11 cellular contexts compared by ENCODE assay signal in genomic region chr12:63045020-63045860, GRCh38.
DNase-seq lines count a peak whose midpoint lies in the region; ATAC-seq, FAIRE-seq and TF ChIP-seq lines count a peak whose summit lies in the region.
"Had no signal": no experiment of that assay in that cellular context is flagged by ENCODE, and none has a peak within 500 bp of the region (broad histone marks: within the 10 kb centered on the region; RNA-seq: fewer than 3 reads in every experiment).

No MANE protein-coding gene starts in this region.

- H3K18ac ChIP-seq in H1 (ENCODE audit: extremely low read depth, low read length), result no peak overlapping the region

- TF ChIP-seq RAD21 in H1 (IDR thresholded peaks at IDR 0.05 in 1 of 2, conservative IDR thresholded peaks at IDR 0.05 in 1 of 2; ENCODE audit: low read depth in 2 of 2, low read length in 2 of 2), result no peak

- H2BK12ac ChIP-seq in H1 (ENCODE audit: low read depth, low read length), result no peak overlapping the region

- H3K9me3 Mint-ChIP-seq in activated CD4-positive, alpha-beta T cell treated with anti-CD3 and anti-CD28 coated beads for 36 hours (ENCODE audit: low read depth), result no peaks in the 10 kb centered on the region

- intact Hi-C loops in PC-3 (cut with micrococcal nuclease) (no loop called here), esophagus squamous epithelium (cut with DNase I) (no loop called here)
- intact Hi-C loops in activated CD4-positive, alpha-beta T cell treated with anti-CD3 and anti-CD28 coated beads for 36 hours (cut with DNase I, micrococcal nuclease), result no loop called here

- no peaks in the 10 kb centered on the region for H3K79me2 ChIP-seq in PC-3 (ENCODE audit: low read length)
- no peaks in the 10 kb centered on the region for H3K79me2 ChIP-seq in H1 (ENCODE audit: control insufficient read depth in 1 of 2, insufficient read depth in 2 of 2, low read length in 2 of 2)
- H3K79me2 ChIP-seq: parathyroid adenoma had no signal

- H3K4me1 ChIP-seq in PC-3 (ENCODE audit: insufficient read depth, low read length), result peaks cover 13% of the 10 kb centered on the region
- H3K4me1 ChIP-seq in H1 (replicated peaks in 1 of 4; ENCODE audit: control insufficient read depth in 3 of 4, insufficient read depth in 4 of 4, low read length in 3 of 4), result no peaks in the 10 kb centered on the region
- no peaks in the 10 kb centered on the region for H3K4me1 ChIP-seq in esophagus squamous epithelium
- H3K4me1 ChIP-seq: parathyroid adenoma had no signal

- no peak overlapping the region for H2BK15ac ChIP-seq in H1 (ENCODE audit: low read length)

- no peaks in the 10 kb centered on the region for H3K4me1 Mint-ChIP-seq in activated CD4-positive, alpha-beta T cell treated with anti-CD3 and anti-CD28 coated beads for 36 hours

- no peaks in the 10 kb centered on the region for H3K36me3 ChIP-seq in PC-3 (ENCODE audit: low read depth, low read length)
- H3K36me3 ChIP-seq in H1 (ENCODE audit: control insufficient read depth in 2 of 4, insufficient read depth in 4 of 4, low read length in 3 of 4), result no peaks in the 10 kb centered on the region
- no peaks in the 10 kb centered on the region for H3K36me3 ChIP-seq in esophagus squamous epithelium

- H3K4me3 Mint-ChIP-seq in activated CD4-positive, alpha-beta T cell treated with anti-CD3 and anti-CD28 coated beads for 36 hours, result no peak overlapping the region

- H3K14ac ChIP-seq in H1 (ENCODE audit: insufficient read length), result no peak overlapping the region

- H3K27ac Mint-ChIP-seq in activated CD4-positive, alpha-beta T cell treated with anti-CD3 and anti-CD28 coated beads for 36 hours, result no peak overlapping the region

- no peaks in the 10 kb centered on the region for H3K9me3 ChIP-seq in PC-3 (ENCODE audit: low read length)
- H3K9me3 ChIP-seq in H1 (ENCODE audit: insufficient read depth in 2 of 2, low read depth in 1 of 2, low read length in 1 of 2), result no peaks in the 10 kb centered on the region
- no peaks in the 10 kb centered on the region for H3K9me3 ChIP-seq in esophagus squamous epithelium

- H4K8ac ChIP-seq in H1 (ENCODE audit: extremely low read depth, insufficient read depth, low read length), result no peak overlapping the region

- H3K79me1 ChIP-seq in H1 (ENCODE audit: low read depth, low read length), result no peaks in the 10 kb centered on the region

- no peak for TF ChIP-seq POLR2A in H1 (IDR thresholded peaks at IDR 0.05; ENCODE audit: control extremely low read depth in 1 of 2, low read depth in 2 of 2, low read length in 2 of 2)
- TF ChIP-seq POLR2A in esophagus squamous epithelium (IDR thresholded peaks at IDR 0.05), result no peak

- H4K20me1 ChIP-seq in PC-3 (ENCODE audit: low read length) (no peaks in the 10 kb centered on the region), H1 (replicated peaks in 1 of 2; ENCODE audit: control insufficient read depth in 1 of 2, insufficient read depth in 2 of 2, low read length in 2 of 2) (no peaks in the 10 kb centered on the region)

- H3K4me2 ChIP-seq in PC-3 (ENCODE audit: low read length) (peak overlapping the region; percentile 18; the same call in 1 of the 2 replicates), H1 (ENCODE audit: insufficient read depth in 1 of 2, low read depth in 2 of 2, low read length in 2 of 2) (no peak overlapping the region)

- H3K27me3 Mint-ChIP-seq in activated CD4-positive, alpha-beta T cell treated with anti-CD3 and anti-CD28 coated beads for 36 hours, result peaks cover 5% of the 10 kb centered on the region

- no peak overlapping the region for H2BK120ac ChIP-seq in H1 (replicated peaks; ENCODE audit: low read depth, low read length)

- TF ChIP-seq CTCF in AG09319 (IDR thresholded peaks at IDR 0.05; ENCODE audit: low read depth, low read length) (no peak), PC-3 (conservative IDR thresholded peaks at IDR 0.05; ENCODE audit: low read depth, low read length) (no peak), H1 (IDR thresholded peaks at IDR 0.05; ENCODE audit: control extremely low read depth in 1 of 3, insufficient read depth in 1 of 3, low read depth in 1 of 3, low read length in 3 of 3) (no peak), esophagus squamous epithelium (IDR thresholded peaks at IDR 0.05) (no peak)

- no peak for TF ChIP-seq EP300 in H1 (IDR thresholded peaks at IDR 0.05; ENCODE audit: borderline replicate concordance in 1 of 2, low read depth in 2 of 2, low read length in 2 of 2)

- no peak overlapping the region; the same call in 1 of the 2 replicates for H2AFZ ChIP-seq in PC-3 (ENCODE audit: low read length)
- H2AFZ ChIP-seq in H1 (ENCODE audit: low read length), result no peak overlapping the region
- H2AFZ ChIP-seq: parathyroid adenoma had no signal

- no TSS peak for BruUV-seq in PC-3 (replicated peaks; lab: Mats Ljungman, UMichigan)

- no peaks in the 10 kb centered on the region for H3K9me2 ChIP-seq in PC-3 (replicated peaks; ENCODE audit: low read length)

- WGBS in H1 (ENCODE audit: extremely low coverage in 1 of 2, insufficient coverage in 1 of 2, insufficient read length in 1 of 2, insufficient replicate concordance in 2 of 2, low coverage in 1 of 2, low lambda C conversion rate in 2 of 2, missing lambda C conversion rate in 1 of 2), 2 experiments, result 87% methylated on average over 4 of the region's 4 CpGs; no CpG with 5 or more reads in 1 of the 2 experiments
- WGBS in esophagus squamous epithelium, 2 donors, result 46 to 75% methylated on average over 4 of the region's 4 CpGs

- H3K27me3 ChIP-seq in PC-3 (ENCODE audit: low read length) (no peaks in the 10 kb centered on the region), H1 (replicated peaks in 1 of 4; ENCODE audit: control insufficient read depth in 3 of 4, extremely low read depth in 1 of 4, insufficient read depth in 3 of 4, low read length in 3 of 4) (no peaks in the 10 kb centered on the region), esophagus squamous epithelium (no peaks in the 10 kb centered on the region)

- POLR2A ChIA-PET in PC-3 (lab: Charles Lee; ENCODE audit: unreplicated experiment), result no interaction called here
- POLR2A ChIA-PET in H1 (lab: Charles Lee; ENCODE audit: partially characterized antibody), result no interaction called here
- POLR2A ChIA-PET in activated CD4-positive, alpha-beta T cell treated with anti-CD3 and anti-CD28 coated beads for 36 hours (lab: Charles Lee), result no interaction called here

- peak overlapping the region; percentile 85 for H3K23ac ChIP-seq in H1 (ENCODE audit: insufficient read length)

- H2AK5ac ChIP-seq in H1 (ENCODE audit: low read depth, low read length), result no peak overlapping the region

- no peak overlapping the region for H3K27ac ChIP-seq in PC-3 (ENCODE audit: low read length)
- H3K27ac ChIP-seq in H1 (ENCODE audit: low read depth, low read length), result no peak overlapping the region
- H3K27ac ChIP-seq in esophagus squamous epithelium, result no peak overlapping the region
- H3K27ac ChIP-seq: parathyroid adenoma had no signal

- H3K9ac ChIP-seq in PC-3 (ENCODE audit: low read length) (no peak overlapping the region), H1 (replicated peaks in 1 of 4; ENCODE audit: extremely low read depth in 1 of 4, low read depth in 3 of 4, low read length in 3 of 4) (no peak overlapping the region)
- H3K9ac ChIP-seq: parathyroid adenoma had no signal

- H2BK20ac ChIP-seq in H1 (ENCODE audit: low read length), result no peak overlapping the region

- peaks cover 4% of the 10 kb centered on the region for H3F3A ChIP-seq in PC-3 (ENCODE audit: low read length, unreplicated experiment)

- H3K36me3 Mint-ChIP-seq in activated CD4-positive, alpha-beta T cell treated with anti-CD3 and anti-CD28 coated beads for 36 hours (ENCODE audit: low read depth), result no peaks in the 10 kb centered on the region

- H4K91ac ChIP-seq in H1 (replicated peaks; ENCODE audit: insufficient read length, low read length), result no peak overlapping the region

- no peak overlapping the region for H3K56ac ChIP-seq in H1 (replicated peaks; ENCODE audit: insufficient read length, low read depth, low read length)

- H3K23me2 ChIP-seq in H1 (ENCODE audit: low read depth, low read length), result no peaks in the 10 kb centered on the region; the same call in 1 of the 2 replicates

- H2BK5ac ChIP-seq in H1 (ENCODE audit: low read depth, low read length), result no peak overlapping the region

- CTCF ChIA-PET in PC-3 (lab: Charles Lee), result no interaction called here
- CTCF ChIA-PET in H1 (lab: Charles Lee; ENCODE audit: partially characterized antibody), result no interaction called here
- CTCF ChIA-PET in activated CD4-positive, alpha-beta T cell treated with anti-CD3 and anti-CD28 coated beads for 36 hours (lab: Charles Lee), result no interaction called here

- no peak overlapping the region for H4K5ac ChIP-seq in H1 (ENCODE audit: insufficient read length, low read depth, low read length)

- H3K4me3 ChIP-seq in PC-3 (ENCODE audit: low read length), result no peak overlapping the region
- H3K4me3 ChIP-seq in H1 (ENCODE audit: extremely low read depth in 1 of 4, insufficient read depth in 2 of 4, low read depth in 3 of 4, low read length in 4 of 4), result no peak overlapping the region
- no peak overlapping the region for H3K4me3 ChIP-seq in esophagus squamous epithelium

- peak; percentile 74 for ATAC-seq in PC-3
- no peak for ATAC-seq in activated CD4-positive, alpha-beta T cell treated with anti-CD3 and anti-CD28 coated beads for 36 hours

- no peak overlapping the region for H3K4ac ChIP-seq in H1 (replicated peaks; ENCODE audit: insufficient read length, low read depth, low read length)

- no peak for FAIRE-seq in H1 (lab: Jason Lieb, UNC)

- DNase-seq in AG09319 (ENCODE audit: extremely low read depth, low read depth) (peak; percentile 25), PC-3 (peak; percentile 69), H1 (ENCODE audit: low read depth in 1 of 2, low spot score in 2 of 2) (no peak), myocyte (ENCODE audit: low read depth) (peak; percentile 34), esophagus squamous epithelium (lab: John Stamatoyannopoulos, UW) (no peak), Ammon's horn (ENCODE audit: low spot score) (no peak)
- no peak for DNase-seq in activated CD4-positive, CD25-positive, alpha-beta regulatory T cell (lab: John Stamatoyannopoulos, UW)
- no peak for DNase-seq in activated CD4-positive, alpha-beta T cell treated with anti-CD3 and anti-CD28 coated beads for 36 hours
- DNase-seq: effector memory CD4-positive, alpha-beta T cell; Karpas-422 had no signal

TF ChIP-seq in H1, 55 proteins besides CTCF, POLR2A, EP300 and RAD21:
- TF ChIP-seq SIN3A (conservative IDR thresholded peaks at IDR 0.05 in 1 of 2, IDR thresholded peaks at IDR 0.05 in 1 of 2; ENCODE audit: low read depth in 1 of 2, low read length in 2 of 2) (no peak), MAFK (IDR thresholded peaks at IDR 0.05; ENCODE audit: low read depth, low read length) (no peak), BCL11A (IDR thresholded peaks at IDR 0.05; ENCODE audit: low read depth in 2 of 2, low read length in 2 of 2) (no peak), CEBPB (IDR thresholded peaks at IDR 0.05; ENCODE audit: low read depth, low read length) (no peak), HDAC2 (IDR thresholded peaks at IDR 0.05; ENCODE audit: borderline replicate concordance in 1 of 2, low read depth in 2 of 2, low read length in 2 of 2) (no peak), KDM4A (IDR thresholded peaks at IDR 0.05; ENCODE audit: low read depth, low read length, severe bottlenecking) (no peak), TAF7 (optimal IDR thresholded peaks at IDR 0.05; ENCODE audit: borderline replicate concordance, low read depth, low read length) (no peak), RXRA (IDR thresholded peaks at IDR 0.05; ENCODE audit: insufficient read depth, low read depth, low read length) (no peak), NRF1 (IDR thresholded peaks at IDR 0.05; ENCODE audit: low read depth, low read length) (no peak)

Comparison
In these comparisons a context has a peak if more than half of its experiments do, and no peak if none do; other contexts are left out.
1. DNase-seq: peak in AG09319 (single experiment), PC-3 (single experiment) and myocyte (single experiment); none in H1 (0 of 2), esophagus squamous epithelium (single experiment), Ammon's horn (single experiment), activated CD4-positive, CD25-positive, alpha-beta regulatory T cell (0 of 4) and activated CD4-positive, alpha-beta T cell treated with anti-CD3 and anti-CD28 coated beads for 36 hours (single experiment).